In the genomic region with DNA sequence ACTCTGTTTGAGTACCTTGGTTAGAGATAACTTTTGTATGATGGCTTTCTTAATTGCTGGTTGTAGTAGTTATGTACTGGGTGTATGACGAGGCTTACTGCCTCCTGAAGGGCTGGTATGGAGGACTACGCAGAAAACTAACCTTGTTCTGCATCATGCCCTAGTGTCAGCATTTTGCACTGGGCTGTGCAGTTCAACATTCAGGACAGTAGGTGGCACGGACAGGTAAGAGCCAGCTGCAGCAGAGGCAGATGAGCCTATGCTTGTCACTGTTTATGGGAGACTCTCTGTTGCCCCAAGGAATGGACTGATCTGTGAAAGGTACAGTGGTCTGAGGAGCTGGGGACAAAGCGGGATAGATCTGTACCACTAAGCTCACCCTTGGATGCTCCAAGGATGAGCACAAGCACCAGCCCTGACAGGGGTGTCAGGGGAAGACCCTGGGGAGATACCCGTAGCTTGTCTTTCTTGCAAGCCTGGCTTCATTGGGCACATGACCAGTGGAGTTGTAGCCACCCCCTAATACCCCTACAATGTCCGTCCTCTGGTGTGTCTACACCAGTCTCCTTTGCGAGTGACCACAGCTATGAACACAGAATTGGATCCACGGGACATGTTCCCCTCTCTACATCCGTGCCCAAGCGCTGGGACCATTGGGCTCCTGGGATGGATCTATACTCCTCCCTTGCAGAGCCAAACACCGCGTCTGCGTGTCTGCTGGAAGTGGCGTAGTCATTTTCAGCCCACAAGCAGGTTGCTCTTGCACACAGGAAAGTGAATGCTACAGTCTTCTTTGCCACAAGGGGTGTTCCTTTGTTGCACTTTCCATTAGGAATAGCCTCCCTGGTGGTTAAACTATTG, we compare ENCODE assay signal across 8 cellular contexts. TPM values are rescaled to one million over a fixed set of nuclear protein-coding genes. Genes with fewer than 3 reads are reported as not detected.
DNase-seq lines count a peak whose midpoint lies in the region; ATAC-seq and TF ChIP-seq lines count a peak whose summit lies in the region.

No MANE protein-coding gene starts in this region.

- no peaks in the 10 kb centered on the region for H3K27me3 Mint-ChIP-seq in CD8-positive, alpha-beta T cell (ENCODE audit: low read depth)
- H3K27me3 Mint-ChIP-seq in T-cell: no peaks in the 10 kb centered on the region

- H3K4me3 ChIP-seq in CD8-positive, alpha-beta T cell (ENCODE audit: low read depth, low read length): no peak overlapping the region
- H3K4me3 ChIP-seq in NB4 (ENCODE audit: low read depth, low read length) (no peak overlapping the region), psoas muscle (no peak overlapping the region)

- H3K36me3 ChIP-seq in CD8-positive, alpha-beta T cell (ENCODE audit: insufficient read depth, low read length): no peaks in the 10 kb centered on the region
- no peaks in the 10 kb centered on the region for H3K36me3 ChIP-seq in psoas muscle (ENCODE audit: insufficient read depth in 1 of 2, low read depth in 1 of 2)

- H3K27ac ChIP-seq in CD8-positive, alpha-beta T cell (ENCODE audit: low read depth, low read length): no peak overlapping the region
- H3K27ac ChIP-seq in psoas muscle: no peak overlapping the region

- intact Hi-C loops in CD8-positive, alpha-beta T cell (cut with DNase I, micrococcal nuclease): loop anchor here in 1 of 2 experiments (10.0 kb wide), 1 partner anchor 631 kb away; no protein-coding TSS in a partner anchor
- intact Hi-C loops in psoas muscle (cut with DNase I): no loop called here

- POLR2A ChIA-PET in CD8-positive, alpha-beta T cell (lab: Charles Lee): no interaction called here
- POLR2A ChIA-PET in T-cell (lab: Charles Lee): no interaction called here

- H3K4me3 Mint-ChIP-seq in CD8-positive, alpha-beta T cell: no peak overlapping the region
- H3K4me3 Mint-ChIP-seq in T-cell: no peak overlapping the region

- no peaks in the 10 kb centered on the region for H3K36me3 Mint-ChIP-seq in CD8-positive, alpha-beta T cell
- H3K36me3 Mint-ChIP-seq in T-cell: no peaks in the 10 kb centered on the region

- no peak for TF ChIP-seq POLR2A in NB4 (IDR thresholded peaks at IDR 0.05; ENCODE audit: extremely low read depth, insufficient read length)

- H3K27ac Mint-ChIP-seq in CD8-positive, alpha-beta T cell: no peak overlapping the region
- H3K27ac Mint-ChIP-seq in T-cell: no peak overlapping the region

- 89 to 90% (median 89%) methylated on average over 14 of the region's 14 CpGs for WGBS in psoas muscle, 3 donors

- H3K4me1 ChIP-seq in CD8-positive, alpha-beta T cell (ENCODE audit: insufficient read depth, low read length): no peaks in the 10 kb centered on the region
- no peaks in the 10 kb centered on the region for H3K4me1 ChIP-seq in psoas muscle

- H3K27me3 ChIP-seq in CD8-positive, alpha-beta T cell (ENCODE audit: insufficient read depth, low read length): no peaks in the 10 kb centered on the region
- H3K27me3 ChIP-seq in psoas muscle (ENCODE audit: insufficient read depth in 3 of 3, low read length in 2 of 3): no peaks in the 10 kb centered on the region

- peak; percentile 57 for ATAC-seq in CD8-positive, alpha-beta T cell
- ATAC-seq in GM18508 (IDR thresholded peaks at IDR 0.05; ENCODE audit: insufficient read depth, unreplicated experiment) (peak; percentile 98), HG02852 (IDR thresholded peaks at IDR 0.05; ENCODE audit: unreplicated experiment) (peak; percentile 100), T-cell (replicated peaks in 1 of 4) (peak in 1 of 4 experiments; percentile 58), psoas muscle (peak in 1 of 4 donors; percentile 47)

- no peaks in the 10 kb centered on the region for H3K9me3 Mint-ChIP-seq in CD8-positive, alpha-beta T cell
- H3K9me3 Mint-ChIP-seq in T-cell: no peaks in the 10 kb centered on the region

- TF ChIP-seq CTCF in CD8-positive, alpha-beta T cell (IDR thresholded peaks at IDR 0.05): peak; percentile 34
- TF ChIP-seq CTCF in NB4 (IDR thresholded peaks at IDR 0.05; ENCODE audit: low read depth, low read length) (peak; percentile 58), psoas muscle (IDR thresholded peaks at IDR 0.05) (peak; percentile 7)

- CTCF ChIA-PET in CD8-positive, alpha-beta T cell (lab: Charles Lee): no interaction called here
- CTCF ChIA-PET in T-cell (lab: Charles Lee): no interaction called here

- peak in 2 of 7 experiments; percentile 20 to 30 for DNase-seq in CD8-positive, alpha-beta T cell
- DNase-seq in NB4 (ENCODE audit: low read depth) (peak; percentile 47), T-cell (peak in 18 of 34 experiments; percentile 1 to 36 (median 12)), psoas muscle (no peak), GF-D8 (lab: John Stamatoyannopoulos, UW) (no peak)
- DNase-seq in effector CD4-positive, alpha-beta T cell: peak; percentile 15

- no peaks in the 10 kb centered on the region for H3K9me3 ChIP-seq in CD8-positive, alpha-beta T cell (ENCODE audit: low read length)
- H3K9me3 ChIP-seq in psoas muscle: no peaks in the 10 kb centered on the region

- H3K4me1 Mint-ChIP-seq in CD8-positive, alpha-beta T cell (ENCODE audit: low read depth): no peaks in the 10 kb centered on the region
- no peaks in the 10 kb centered on the region for H3K4me1 Mint-ChIP-seq in T-cell

RNA-seq across cellular contexts. Expression of gene CFHR3, which starts 51.1 kb away (rescaled TPM):
- total RNA-seq in CD8-positive, alpha-beta T cell: not detected
- total RNA-seq in T-cell: not detected
- total RNA-seq in psoas muscle: under 1 TPM in 1 of 4 donors, not detected in 3; 0.11 TPM
- polyA plus RNA-seq in psoas muscle: under 1 TPM in 2 of 3 donors, not detected in 1; 0.09 to 0.16 TPM

Comparison
In these comparisons a context has a peak if more than half of its experiments do, and no peak if none do; other contexts are left out.
1. DNase-seq: peak in NB4 (single experiment), T-cell (18 of 34) and effector CD4-positive, alpha-beta T cell (single experiment); none in psoas muscle (0 of 2) and GF-D8 (single experiment).
2. CTCF ChIP-seq: peak in every context shown above with its lines; median percentile 58 in NB4; 34 in CD8-positive, alpha-beta T cell; 7 in psoas muscle.